In genomic region chr11:62879554-62879953, GRCh38 we compare ENCODE assay signal across 10 cellular contexts. TPM values are rescaled to one million over a fixed set of nuclear protein-coding genes. Genes with fewer than 3 reads are reported as not detected.
DNase-seq lines count a peak whose midpoint lies in the region; ATAC-seq and TF ChIP-seq lines count a peak whose summit lies in the region.
"Had no signal": no experiment of that assay in that cellular context is flagged by ENCODE, and none has a peak within 500 bp of the region (broad histone marks: within the 10 kb centered on the region; RNA-seq: fewer than 3 reads in every experiment).

No MANE protein-coding gene starts in this region.

- TF ChIP-seq POLR2A in ovary (IDR thresholded peaks at IDR 0.05) = no peak

- no peak for TF ChIP-seq CTCF in RWPE2 (IDR thresholded peaks at IDR 0.05; ENCODE audit: poor library complexity, severe bottlenecking)
- no peak for TF ChIP-seq CTCF in ovary (IDR thresholded peaks at IDR 0.05)

- intact Hi-C loops in CD4-positive, alpha-beta memory T cell (cut with micrococcal nuclease) = no loop called here
- intact Hi-C loops in ovary (cut with DNase I) = no loop called here

- no peaks in the 10 kb centered on the region for H3K27me3 ChIP-seq in CD4-positive, alpha-beta memory T cell (ENCODE audit: insufficient read depth, low read length)
- no peaks in the 10 kb centered on the region for H3K27me3 ChIP-seq in RWPE2 (ENCODE audit: insufficient read depth, poor library complexity, severe bottlenecking)
- H3K27me3 ChIP-seq in esophagus (ENCODE audit: control insufficient read depth in 1 of 2, insufficient read depth in 2 of 2, low read length in 2 of 2) = no peaks in the 10 kb centered on the region
- no peaks in the 10 kb centered on the region for H3K27me3 ChIP-seq in ovary

- no peaks in the 10 kb centered on the region for H3K27me3 Mint-ChIP-seq in CD4-positive, alpha-beta memory T cell

- H3K36me3 ChIP-seq in CD4-positive, alpha-beta memory T cell (ENCODE audit: insufficient read depth, low read length) = peaks cover 19% of the 10 kb centered on the region
- H3K36me3 ChIP-seq in RWPE2 (ENCODE audit: low read depth) = peaks cover 69% of the 10 kb centered on the region
- peaks cover 11 to 16% of the 10 kb centered on the region in 2 donors for H3K36me3 ChIP-seq in esophagus (ENCODE audit: control insufficient read depth in 2 of 2, insufficient read depth in 2 of 2, low read length in 1 of 2)
- no peaks in the 10 kb centered on the region for H3K36me3 ChIP-seq in ovary

- peak overlapping the region in 5 of 7 donors; percentile 46 to 99 (median 93) for H3K27ac Mint-ChIP-seq in CD4-positive, alpha-beta memory T cell

- ATAC-seq in RWPE2 (ENCODE audit: low read depth) = no peak; the same call in 2 of the 3 replicates
- ATAC-seq in HG02938 (IDR thresholded peaks at IDR 0.05; ENCODE audit: unreplicated experiment) = no peak
- no peak for ATAC-seq in GM21786 (IDR thresholded peaks at IDR 0.05; ENCODE audit: unreplicated experiment)
- no peak for ATAC-seq in HG02571 (IDR thresholded peaks at IDR 0.05; ENCODE audit: unreplicated experiment)

- peak overlapping the region; percentile 64 to 100 (median 100) for H3K4me3 Mint-ChIP-seq in CD4-positive, alpha-beta memory T cell

- DNase-seq in CD4-positive, alpha-beta memory T cell = no peak
- DNase-seq in RWPE2 (ENCODE audit: low spot score) (no peak), ovary (peak in 4 of 5 donors; percentile 51 to 66 (median 60)), NCI-H2196 treated with DMSO at 0.1 percent for 48 hours (lab: John Stamatoyannopoulos, UW; ENCODE audit: unreplicated experiment) (no peak)

- CTCF ChIA-PET in CD4-positive, alpha-beta memory T cell (lab: Charles Lee; ENCODE audit: partially characterized antibody) = interaction anchor here (0.9 to 4.0 kb wide), 4 partner anchors 15 to 93 kb away, joined by 4 to 22 read pairs (median 13); partner anchors contain the start of gene TMEM179B

- H3K36me3 Mint-ChIP-seq in CD4-positive, alpha-beta memory T cell = peaks cover 30 to 46% of the 10 kb centered on the region in 2 donors

- WGBS in esophagus, 2 donors = 12 to 38% methylated on average over 3 of the region's 3 CpGs
- WGBS in ovary, 3 donors = 0 to 4% (median 2%) methylated on average over 3 of the region's 3 CpGs

- H3K9me3 ChIP-seq in CD4-positive, alpha-beta memory T cell (ENCODE audit: control insufficient read depth in 1 of 2, low read length in 2 of 2) = no peaks in the 10 kb centered on the region
- H3K9me3 ChIP-seq in RWPE2 (ENCODE audit: severe bottlenecking) = no peaks in the 10 kb centered on the region
- no peaks in the 10 kb centered on the region for H3K9me3 ChIP-seq in esophagus (ENCODE audit: control insufficient read depth in 2 of 2, insufficient read depth in 1 of 2, low read depth in 1 of 2, low read length in 1 of 2)
- H3K9me3 ChIP-seq in ovary = no peaks in the 10 kb centered on the region

- H3K4me1 ChIP-seq in CD4-positive, alpha-beta memory T cell (ENCODE audit: insufficient read depth, low read length) = peaks cover 40% of the 10 kb centered on the region
- H3K4me1 ChIP-seq in RWPE2 (ENCODE audit: insufficient read depth, poor library complexity, severe bottlenecking) (peaks cover 24% of the 10 kb centered on the region), esophagus (ENCODE audit: control insufficient read depth in 2 of 2, insufficient read depth in 2 of 2, low read length in 1 of 2) (peaks cover 2 to 7% of the 10 kb centered on the region in 2 donors), ovary (ENCODE audit: insufficient read depth) (peaks cover 14% of the 10 kb centered on the region)

- POLR2A ChIA-PET in CD4-positive, alpha-beta memory T cell (lab: Charles Lee; ENCODE audit: partially characterized antibody) = interaction anchor here (0.8 to 7.2 kb wide), 8 partner anchors 26 to 288 kb away, joined by 3 to 138 read pairs (median 31); partner anchors contain the start of genes STX5, TAF6L, TEX54 and TMEM179B

- no peaks in the 10 kb centered on the region for H3K9me3 Mint-ChIP-seq in CD4-positive, alpha-beta memory T cell

- no peak for TF ChIP-seq EP300 in ovary (IDR thresholded peaks at IDR 0.05)

- peak overlapping the region; percentile 93 for H3K27ac ChIP-seq in CD4-positive, alpha-beta memory T cell (ENCODE audit: low read depth, low read length)
- peak overlapping the region; percentile 92 for H3K27ac ChIP-seq in RWPE2 (ENCODE audit: poor library complexity, severe bottlenecking)
- H3K27ac ChIP-seq in esophagus (ENCODE audit: low read depth in 2 of 2, low read length in 1 of 2) = peak overlapping the region; percentile 98 to 100
- H3K27ac ChIP-seq in ovary = peak overlapping the region; percentile 96 to 99

- H3K4me1 Mint-ChIP-seq in CD4-positive, alpha-beta memory T cell = peaks cover 26 to 51% (median 36%) of the 10 kb centered on the region in 4 donors

- H3K4me3 ChIP-seq in CD4-positive, alpha-beta memory T cell (ENCODE audit: low read length in 2 of 2) = peak overlapping the region in 1 of 2 donors; percentile 79
- H3K4me3 ChIP-seq in RWPE2 (ENCODE audit: severe bottlenecking) = peak overlapping the region; percentile 66
- H3K4me3 ChIP-seq in esophagus (ENCODE audit: low read depth in 1 of 2, low read length in 2 of 2) = no peak overlapping the region
- H3K4me3 ChIP-seq in ovary = peak overlapping the region; percentile 74

RNA-seq across cellular contexts. Expression of gene SLC3A2, which starts 1.1 kb away (rescaled TPM):
- 100 to 1,000 TPM; 205 to 215 TPM for total RNA-seq in CD4-positive, alpha-beta memory T cell
- 100 to 1,000 TPM; 157 to 226 TPM for polyA plus RNA-seq in CD4-positive, alpha-beta memory T cell
- 100 to 1,000 TPM in 1 of 2 donors, 10 to 100 TPM in 1; 90.5 to 146 TPM for polyA plus RNA-seq in esophagus
- total RNA-seq in ovary = 100 to 1,000 TPM in 3 of 7 donors, 10 to 100 TPM in 4; 69.0 to 430 (median 97.7) TPM
- polyA plus RNA-seq in ovary = 100 to 1,000 TPM in 1 of 2 donors, 10 to 100 TPM in 1; 90.0 to 126 TPM

RNA-seq across cellular contexts. Expression of gene WDR74, which starts 40.2 kb away (rescaled TPM):
- total RNA-seq in CD4-positive, alpha-beta memory T cell = 10 to 100 TPM; 79.3 to 82.2 TPM
- polyA plus RNA-seq in CD4-positive, alpha-beta memory T cell = 10 to 100 TPM; 33.9 to 50.8 TPM
- polyA plus RNA-seq in esophagus (10 to 100 TPM; 44.0 to 44.6 TPM), ovary (10 to 100 TPM; 25.1 to 39.4 TPM)
- total RNA-seq in ovary = 10 to 100 TPM; 36.5 to 70.6 (median 61.1) TPM

RNA-seq across cellular contexts. Expression of gene CHRM1, which starts 41.6 kb away (rescaled TPM):
- total RNA-seq in CD4-positive, alpha-beta memory T cell = not detected
- not detected for polyA plus RNA-seq in CD4-positive, alpha-beta memory T cell
- polyA plus RNA-seq in esophagus (under 1 TPM in 1 of 2 donors, not detected in 1; 0.01 TPM), ovary (not detected)
- not detected for total RNA-seq in ovary
- total RNA-seq: myocyte had no signal

RNA-seq across cellular contexts. Expression of gene TEX54, which starts 46.9 kb away (rescaled TPM):
- not detected for total RNA-seq in CD4-positive, alpha-beta memory T cell
- polyA plus RNA-seq in CD4-positive, alpha-beta memory T cell = 1 to 10 TPM; 1.3 to 1.9 TPM
- polyA plus RNA-seq in esophagus = not detected
- total RNA-seq in ovary = not detected
- not detected for polyA plus RNA-seq in ovary
- total RNA-seq: myocyte, SK-MEL-5 had no signal

RNA-seq across cellular contexts. Expression of gene STX5, which starts 47.7 kb away (rescaled TPM):
- 10 to 100 TPM; 66.0 to 67.9 TPM for total RNA-seq in CD4-positive, alpha-beta memory T cell
- polyA plus RNA-seq in CD4-positive, alpha-beta memory T cell = 10 to 100 TPM; 30.4 to 31.8 TPM
- polyA plus RNA-seq in esophagus (10 to 100 TPM; 14.5 to 25.2 TPM), ovary (10 to 100 TPM; 39.6 to 50.1 TPM)
- 10 to 100 TPM; 33.2 to 60.7 (median 49.1) TPM for total RNA-seq in ovary

Comparison
In these comparisons a context has a peak if more than half of its experiments do, and no peak if none do; other contexts are left out.
1. DNase-seq: peak in ovary (4 of 5); none in CD4-positive, alpha-beta memory T cell (0 of 5), RWPE2 (single experiment) and NCI-H2196 treated with DMSO at 0.1 percent for 48 hours (single experiment).
2. H3K4me3 ChIP-seq: peak in RWPE2 (single experiment) and ovary (single experiment); none in esophagus (0 of 2).
3. Peak in every context shown above with its lines, with median percentiles within 50 percentile points of each other: H3K27ac ChIP-seq.